ENCODE assay signal across 1 cellular context in genomic region chr6:17599885-17600526, GRCh38.
TF ChIP-seq lines count a peak whose summit lies in the region.

Gene FAM8A1 (plus strand): TSS chr6:17600302. CDS start chr6:17600410, 108 bp downstream.

TF ChIP-seq in K562, 482 proteins besides CTCF, POLR2A, EP300 and RAD21 (continued from another document and continues in another):
- TF ChIP-seq GMEB1 (CRISPR knock-in tag; IDR thresholded peaks at IDR 0.05) (0 out of 2 replicates have a peak, but pooled peaks have one; percentile 28), HCFC1 (IDR thresholded peaks at IDR 0.05; ENCODE audit: low read depth, low read length) (peak; percentile 69), TCF15 (CRISPR knock-in tag; IDR thresholded peaks at IDR 0.05) (no peak), PML (IDR thresholded peaks at IDR 0.05; ENCODE audit: low read length) (peak; percentile 70), NFATC3 (IDR thresholded peaks at IDR 0.05) (no peak), ADNP (tag; IDR thresholded peaks at IDR 0.05) (peak; percentile 89), VEZF1 (CRISPR knock-in tag; IDR thresholded peaks at IDR 0.05) (peak; percentile 100), HNRNPL (IDR thresholded peaks at IDR 0.05; ENCODE audit: low read depth, low read length) (0 out of 2 replicates have a peak, but pooled peaks have one; percentile 35), CHAMP1 (IDR thresholded peaks at IDR 0.05) (no peak; the same call in 1 of the 2 replicates), TCF3 (CRISPR knock-in tag; IDR thresholded peaks at IDR 0.05) (no peak; the same call in 1 of the 2 replicates), KDM1A (IDR thresholded peaks at IDR 0.05) (no peak), CREB1 (IDR thresholded peaks at IDR 0.05) (peak; percentile 88), CREB1 (CRISPR knock-in tag; IDR thresholded peaks at IDR 0.05) (peak; percentile 88), SIN3A (IDR thresholded peaks at IDR 0.05; ENCODE audit: borderline replicate concordance in 2 of 2, control insufficient read depth in 1 of 2, low read depth in 2 of 2, low read length in 2 of 2) (peak in 1 of 2 experiments; percentile 79; a peak in 3 of 4 replicates), ZBTB8A (IDR thresholded peaks at IDR 0.05; ENCODE audit: partially characterized antibody) (no peak), HMGXB4 (CRISPR knock-in tag; IDR thresholded peaks at IDR 0.05) (no peak; the same call in 1 of the 2 replicates), FOS (IDR thresholded peaks at IDR 0.05; ENCODE audit: extremely low read depth, insufficient read length) (no peak), HNRNPH1 (optimal IDR thresholded peaks at IDR 0.05; ENCODE audit: low read depth, low read length) (no peak), ATF3 (IDR thresholded peaks at IDR 0.05) (peak; percentile 16; the same call in 1 of the 2 replicates), ATF3 (CRISPR knock-in tag; conservative IDR thresholded peaks at IDR 0.05) (no peak), GTF3C2 (IDR thresholded peaks at IDR 0.05; ENCODE audit: borderline replicate concordance, extremely low read depth, insufficient read length) (peak; percentile 55), XRCC3 (IDR thresholded peaks at IDR 0.05) (no peak), HNRNPK (IDR thresholded peaks at IDR 0.05; ENCODE audit: low read depth, low read length, poor library complexity, severe bottlenecking) (no peak), E2F8 (IDR thresholded peaks at IDR 0.05; ENCODE audit: low read depth, partially characterized antibody) (peak; percentile 76), SMARCA4 (IDR thresholded peaks at IDR 0.05) (no peak), MTF1 (CRISPR knock-in tag; IDR thresholded peaks at IDR 0.05; ENCODE audit: borderline replicate concordance) (no peak), E2F4 (CRISPR knock-in tag; IDR thresholded peaks at IDR 0.05; ENCODE audit: low read depth) (peak; percentile 21; the same call in 1 of the 2 replicates), NR2C2 (CRISPR knock-in tag; IDR thresholded peaks at IDR 0.05) (0 out of 2 replicates have a peak, but pooled peaks have one; percentile 23), NR2C2 (tag; IDR thresholded peaks at IDR 0.05) (no peak), GTF2A2 (tag; IDR thresholded peaks at IDR 0.05) (no peak), ZNF232 (CRISPR knock-in tag; IDR thresholded peaks at IDR 0.05) (no peak), MBD1 (CRISPR knock-in tag; IDR thresholded peaks at IDR 0.05) (0 out of 2 replicates have a peak, but pooled peaks have one; percentile 43), NUFIP1 (IDR thresholded peaks at IDR 0.05; ENCODE audit: partially characterized antibody) (no peak), SUPT5H (IDR thresholded peaks at IDR 0.05) (peak; percentile 89), KAT8 (IDR thresholded peaks at IDR 0.05; ENCODE audit: low read depth) (no peak), NR3C1 (CRISPR knock-in tag; IDR thresholded peaks at IDR 0.05) (no peak), POU5F1 (IDR thresholded peaks at IDR 0.05; ENCODE audit: borderline replicate concordance, low read depth, low read length, partially characterized antibody) (no peak), ASH1L (IDR thresholded peaks at IDR 0.05; ENCODE audit: borderline replicate concordance, low read depth, partially characterized antibody) (no peak), FOSL1 (tag; conservative IDR thresholded peaks at IDR 0.05) (peak; percentile 58; the same call in 1 of the 2 replicates), UBTF (IDR thresholded peaks at IDR 0.05; ENCODE audit: borderline replicate concordance in 1 of 2, low read depth in 2 of 2, low read length in 2 of 2) (peak; percentile 9 to 28; a peak in 3 of 4 replicates), KDM2B (CRISPR knock-in tag; IDR thresholded peaks at IDR 0.05) (no peak), ZNF780A (CRISPR knock-in tag; IDR thresholded peaks at IDR 0.05) (no peak), ZNF696 (CRISPR knock-in tag; conservative IDR thresholded peaks at IDR 0.05) (no peak)
